Comparison of ENCODE assay signal across 16 cellular contexts in genomic region chr3:182609575-182610156, GRCh38.
DNase-seq lines count a peak whose midpoint lies in the region; ATAC-seq and TF ChIP-seq lines count a peak whose summit lies in the region.
"Had no signal": no experiment of that assay in that cellular context is flagged by ENCODE, and none has a peak within 500 bp of the region (broad histone marks: within the 10 kb centered on the region; RNA-seq: fewer than 3 reads in every experiment).

No MANE protein-coding gene starts in this region.

- TF ChIP-seq CTCF in mucosa of descending colon (IDR thresholded peaks at IDR 0.05) = no peak

- H3K27ac Mint-ChIP-seq in activated CD4-positive, alpha-beta T cell treated with anti-CD3 and anti-CD28 coated beads for 36 hours = no peak overlapping the region
- no peak overlapping the region for H3K27ac Mint-ChIP-seq in activated T-helper 2 cell treated with anti-CD3 and anti-CD28 coated beads, Interferon-gamma antibody, Interleukin-2, Interleukin-4, amounts not matched to agents 10 μg/mL and 5 μg/mL and 100 μg/mL, durations not matched to agents 14 hours and 24 hours and 36 hours
- H3K27ac Mint-ChIP-seq: activated naive CD8-positive, alpha-beta T cell treated with anti-CD3 and anti-CD28 coated beads, Interleukin-2, amount 10 ng/mL, durations not matched to agents 7 days and 5 days; CD8-positive, alpha-beta memory T cell; dendritic cell treated with granulocyte-macrophage colony-stimulating factor and Interleukin-4, amounts not matched to agents 40 ng/mL and 50 ng/mL, for 4 days had no signal

- H3K4me1 Mint-ChIP-seq in activated CD4-positive, alpha-beta T cell treated with anti-CD3 and anti-CD28 coated beads for 36 hours = no peaks in the 10 kb centered on the region
- H3K4me1 Mint-ChIP-seq in activated T-helper 2 cell treated with anti-CD3 and anti-CD28 coated beads, Interferon-gamma antibody, Interleukin-2, Interleukin-4, amounts not matched to agents 10 μg/mL and 5 μg/mL and 100 μg/mL, durations not matched to agents 14 hours and 24 hours and 36 hours (ENCODE audit: low read depth) = no peaks in the 10 kb centered on the region
- H3K4me1 Mint-ChIP-seq: activated naive CD8-positive, alpha-beta T cell treated with anti-CD3 and anti-CD28 coated beads, Interleukin-2, amount 10 ng/mL, durations not matched to agents 7 days and 5 days; CD8-positive, alpha-beta memory T cell had no signal

- CTCF ChIA-PET in activated CD4-positive, alpha-beta T cell treated with anti-CD3 and anti-CD28 coated beads for 36 hours (lab: Charles Lee) = interaction anchor here (0.6 kb wide), 1 partner anchor 818 kb away, joined by 3 read pairs; no protein-coding TSS in a partner anchor

- peaks cover 10% of the 10 kb centered on the region for H3K27me3 Mint-ChIP-seq in activated CD4-positive, alpha-beta T cell treated with anti-CD3 and anti-CD28 coated beads for 36 hours
- peaks cover 8% of the 10 kb centered on the region for H3K27me3 Mint-ChIP-seq in activated T-helper 2 cell treated with anti-CD3 and anti-CD28 coated beads, Interferon-gamma antibody, Interleukin-2, Interleukin-4, amounts not matched to agents 10 μg/mL and 5 μg/mL and 100 μg/mL, durations not matched to agents 14 hours and 24 hours and 36 hours (ENCODE audit: low read depth)
- H3K27me3 Mint-ChIP-seq: activated naive CD8-positive, alpha-beta T cell treated with anti-CD3 and anti-CD28 coated beads, Interleukin-2, amount 10 ng/mL, durations not matched to agents 7 days and 5 days; dendritic cell treated with granulocyte-macrophage colony-stimulating factor and Interleukin-4, amounts not matched to agents 40 ng/mL and 50 ng/mL, for 4 days had no signal

- H3K9me3 ChIP-seq in mucosa of descending colon = no peaks in the 10 kb centered on the region
- H3K9me3 ChIP-seq: gastroesophageal sphincter, uterus had no signal

- no peaks in the 10 kb centered on the region for H3K36me3 Mint-ChIP-seq in activated CD4-positive, alpha-beta T cell treated with anti-CD3 and anti-CD28 coated beads for 36 hours (ENCODE audit: low read depth)
- no peaks in the 10 kb centered on the region for H3K36me3 Mint-ChIP-seq in activated T-helper 2 cell treated with anti-CD3 and anti-CD28 coated beads, Interferon-gamma antibody, Interleukin-2, Interleukin-4, amounts not matched to agents 10 μg/mL and 5 μg/mL and 100 μg/mL, durations not matched to agents 14 hours and 24 hours and 36 hours (ENCODE audit: low read depth)
- H3K36me3 Mint-ChIP-seq: activated naive CD8-positive, alpha-beta T cell treated with anti-CD3 and anti-CD28 coated beads, Interleukin-2, amount 10 ng/mL, durations not matched to agents 7 days and 5 days; CD8-positive, alpha-beta memory T cell had no signal

- no peak overlapping the region for H3K4me3 ChIP-seq in mucosa of descending colon
- H3K4me3 ChIP-seq: gastroesophageal sphincter, uterus had no signal

- POLR2A ChIA-PET in activated CD4-positive, alpha-beta T cell treated with anti-CD3 and anti-CD28 coated beads for 36 hours (lab: Charles Lee) = no interaction called here

- peaks cover 6% of the 10 kb centered on the region for H3K36me3 ChIP-seq in mucosa of descending colon (ENCODE audit: low read depth)
- H3K36me3 ChIP-seq: gastroesophageal sphincter, uterus had no signal

- no peak for ATAC-seq in SK-N-SH treated with all-trans-retinoic acid at 6 μM for 48 hours
- peak; percentile 81 for ATAC-seq in mucosa of descending colon
- no peak for ATAC-seq in activated CD4-positive, alpha-beta T cell treated with anti-CD3 and anti-CD28 coated beads for 36 hours
- ATAC-seq in GM21367 (IDR thresholded peaks at IDR 0.05; ENCODE audit: unreplicated experiment) = no peak
- no peak for ATAC-seq in HG03565 (IDR thresholded peaks at IDR 0.05; ENCODE audit: unreplicated experiment)
- ATAC-seq: gastroesophageal sphincter had no signal

- no peak overlapping the region for H3K4me3 Mint-ChIP-seq in activated CD4-positive, alpha-beta T cell treated with anti-CD3 and anti-CD28 coated beads for 36 hours
- H3K4me3 Mint-ChIP-seq in activated T-helper 2 cell treated with anti-CD3 and anti-CD28 coated beads, Interferon-gamma antibody, Interleukin-2, Interleukin-4, amounts not matched to agents 10 μg/mL and 5 μg/mL and 100 μg/mL, durations not matched to agents 14 hours and 24 hours and 36 hours (ENCODE audit: low read depth) = no peak overlapping the region
- H3K4me3 Mint-ChIP-seq: activated naive CD8-positive, alpha-beta T cell treated with anti-CD3 and anti-CD28 coated beads, Interleukin-2, amount 10 ng/mL, durations not matched to agents 7 days and 5 days; CD8-positive, alpha-beta memory T cell; dendritic cell treated with granulocyte-macrophage colony-stimulating factor and Interleukin-4, amounts not matched to agents 40 ng/mL and 50 ng/mL, for 4 days had no signal

- peaks cover 32% of the 10 kb centered on the region for H3K4me1 ChIP-seq in mucosa of descending colon (ENCODE audit: low read depth)
- H3K4me1 ChIP-seq: gastroesophageal sphincter, uterus had no signal

- intact Hi-C loops in mucosa of descending colon (cut with DNase I, micrococcal nuclease) = no loop called here
- intact Hi-C loops in activated CD4-positive, alpha-beta T cell treated with anti-CD3 and anti-CD28 coated beads for 36 hours (cut with DNase I, micrococcal nuclease) = no loop called here
- intact Hi-C loops in activated T-helper 2 cell treated with anti-CD3 and anti-CD28 coated beads, Interferon-gamma antibody, Interleukin-2, Interleukin-4, amounts not matched to agents 10 μg/mL and 5 μg/mL and 100 μg/mL, durations not matched to agents 14 hours and 24 hours and 36 hours (cut with micrococcal nuclease) = no loop called here

- H3K9me3 Mint-ChIP-seq in activated CD4-positive, alpha-beta T cell treated with anti-CD3 and anti-CD28 coated beads for 36 hours (ENCODE audit: low read depth) = no peaks in the 10 kb centered on the region
- H3K9me3 Mint-ChIP-seq in activated T-helper 2 cell treated with anti-CD3 and anti-CD28 coated beads, Interferon-gamma antibody, Interleukin-2, Interleukin-4, amounts not matched to agents 10 μg/mL and 5 μg/mL and 100 μg/mL, durations not matched to agents 14 hours and 24 hours and 36 hours = no peaks in the 10 kb centered on the region
- H3K9me3 Mint-ChIP-seq: activated naive CD8-positive, alpha-beta T cell treated with anti-CD3 and anti-CD28 coated beads, Interleukin-2, amount 10 ng/mL, durations not matched to agents 7 days and 5 days; CD8-positive, alpha-beta memory T cell; dendritic cell treated with granulocyte-macrophage colony-stimulating factor and Interleukin-4, amounts not matched to agents 40 ng/mL and 50 ng/mL, for 4 days had no signal

- DNase-seq in DMS53 (lab: John Stamatoyannopoulos, UW) = peak; percentile 84
- DNase-seq in NCI-H1092 (lab: John Stamatoyannopoulos, UW) = peak; percentile 29
- DNase-seq in mucosa of descending colon = peak; percentile 52 to 81 (median 72)
- DNase-seq in activated CD4-positive, alpha-beta T cell treated with anti-CD3 and anti-CD28 coated beads for 36 hours = no peak
- DNase-seq in activated T-helper 2 cell treated with anti-CD3 and anti-CD28 coated beads, Interferon-gamma antibody, Interleukin-2, Interleukin-4, amounts not matched to agents 10 μg/mL and 5 μg/mL and 100 μg/mL, durations not matched to agents 14 hours and 24 hours and 36 hours (ENCODE audit: low spot score) = no peak
- DNase-seq: activated naive CD8-positive, alpha-beta T cell treated with anti-CD3 and anti-CD28 coated beads, Interleukin-2, amount 10 ng/mL, durations not matched to agents 7 days and 5 days; CD8-positive, alpha-beta memory T cell; mesendoderm; NCI-H526 treated with DMSO at 0.1 percent for 48 hours; retina; uterus had no signal

TF ChIP-seq in SK-N-SH treated with all-trans-retinoic acid at 6 μM for 48 hours, 23 proteins besides CTCF, POLR2A, EP300 and RAD21:
- peak; percentile 69 for TF ChIP-seq ISL1 (CRISPR knock-in tag; IDR thresholded peaks at IDR 0.05)
- no peak for TF ChIP-seq ZNF565 (CRISPR knock-in tag; conservative IDR thresholded peaks at IDR 0.05; ENCODE audit: low read depth)
TF ChIP-seq in SK-N-SH treated with all-trans-retinoic acid at 6 μM for 48 hours: peak in this region for 1.

Comparison
In these comparisons a context has a peak if more than half of its experiments do, and no peak if none do; other contexts are left out.
1. DNase-seq: peak in DMS53 (single experiment), NCI-H1092 (single experiment) and mucosa of descending colon (3 of 3); none in activated CD4-positive, alpha-beta T cell treated with anti-CD3 and anti-CD28 coated beads for 36 hours (single experiment) and activated T-helper 2 cell treated with anti-CD3 and anti-CD28 coated beads, Interferon-gamma antibody, Interleukin-2, Interleukin-4, amounts not matched to agents 10 μg/mL and 5 μg/mL and 100 μg/mL, durations not matched to agents 14 hours and 24 hours and 36 hours (single experiment).